Comparison of ENCODE assay signal across 9 cellular contexts in genomic region chr15:69478259-69478687, GRCh38.
A peak's percentile ranks its signal among the peaks of the same experiment; 100 is the strongest.
DNase-seq lines count a peak whose midpoint lies in the region; TF ChIP-seq lines count a peak whose summit lies in the region.
"Had no signal": no experiment of that assay in that cellular context is flagged by ENCODE, and none has a peak within 500 bp of the region (broad histone marks: within the 10 kb centered on the region; RNA-seq: fewer than 3 reads in every experiment).

No MANE protein-coding gene starts in this region.

- no peaks in the 10 kb centered on the region for H3K9me2 ChIP-seq in Loucy (replicated peaks; ENCODE audit: low read depth, low read length)

- H3K36me3 ChIP-seq in Loucy (ENCODE audit: insufficient read depth, low read length): no peaks in the 10 kb centered on the region

- no peak overlapping the region for H3K4me3 ChIP-seq in Loucy (ENCODE audit: low read length, poor library complexity, severe bottlenecking)
- H3K4me3 ChIP-seq in astrocyte of the spinal cord (ENCODE audit: low read depth, low read length): no peak overlapping the region
- H3K4me3 ChIP-seq: skin epidermis had no signal

- no peak overlapping the region for H2AFZ ChIP-seq in Loucy (ENCODE audit: low read length)

- no peaks in the 10 kb centered on the region for H3K79me2 ChIP-seq in Loucy (ENCODE audit: insufficient read depth, low read length)

- H3K27me3 ChIP-seq in Loucy (ENCODE audit: insufficient read depth, low read length, poor library complexity, severe bottlenecking): no peaks in the 10 kb centered on the region

- no peak overlapping the region for H3K9ac ChIP-seq in Loucy (ENCODE audit: low read depth, low read length, poor library complexity, severe bottlenecking)

- H3F3A ChIP-seq in Loucy (ENCODE audit: low read depth): no peaks in the 10 kb centered on the region

- in situ Hi-C loops in astrocyte of the spinal cord (cut with HindIII; ENCODE audit: low sequenced_read_pairs): no loop called here

- CTCF ChIA-PET in RWPE1 (lab: Yijun Ruan, JAX): interaction anchor here (0.6 to 1.3 kb wide), 8 partner anchors 9 to 1010 kb away, joined by 3 to 5 read pairs (median 3); no protein-coding TSS in a partner anchor

- H3K4me1 ChIP-seq in Loucy (ENCODE audit: insufficient read depth, low read length, poor library complexity, severe bottlenecking): peaks cover 5% of the 10 kb centered on the region

- no peak overlapping the region for H3K27ac ChIP-seq in RWPE1
- H3K27ac ChIP-seq: skin epidermis had no signal

- no peaks in the 10 kb centered on the region; the same call in 1 of the 2 replicates for H3K9me3 ChIP-seq in Loucy (ENCODE audit: insufficient read depth, low read depth, low read length)

- H4K20me1 ChIP-seq in Loucy (ENCODE audit: insufficient read depth, low read length, poor library complexity, severe bottlenecking): no peaks in the 10 kb centered on the region

- TF ChIP-seq CTCF in Loucy (conservative IDR thresholded peaks at IDR 0.05; ENCODE audit: low read length) (peak; percentile 96), RWPE1 (conservative IDR thresholded peaks at IDR 0.05; ENCODE audit: low read depth) (peak; percentile 95), astrocyte of the spinal cord (IDR thresholded peaks at IDR 0.05; ENCODE audit: low read depth, low read length) (peak; percentile 94)

- H3K4me2 ChIP-seq in Loucy (ENCODE audit: low read depth, low read length, poor library complexity, severe bottlenecking): no peak overlapping the region

- DNase-seq in DMS79 (lab: John Stamatoyannopoulos, UW): peak; percentile 39
- peak; percentile 40 for DNase-seq in RWPE1 (ENCODE audit: low spot score)
- peak; percentile 56 for DNase-seq in astrocyte of the spinal cord (ENCODE audit: low read depth, low spot score)
- peak; percentile 52 for DNase-seq in iris pigment epithelial cell (ENCODE audit: low read depth)
- DNase-seq in stimulated activated CD4-positive, alpha-beta T cell treated with anti-CD3 and anti-CD28 coated beads, Interleukin-2, amount 100 ng/mL, for 48 hours: peak; percentile 52 to 59
- DNase-seq in RKO (ENCODE audit: low spot score): no peak
- no peak for DNase-seq in HPDE6-E6E7 (ENCODE audit: extremely low spot score)

- POLR2A ChIA-PET in RWPE1 (lab: Yijun Ruan, JAX; ENCODE audit: low non-redundant PET): no interaction called here

Comparison
In these comparisons a context has a peak if more than half of its experiments do, and no peak if none do; other contexts are left out.
1. DNase-seq: peak in DMS79 (single experiment), RWPE1 (single experiment), astrocyte of the spinal cord (single experiment), iris pigment epithelial cell (single experiment) and stimulated activated CD4-positive, alpha-beta T cell treated with anti-CD3 and anti-CD28 coated beads, Interleukin-2, amount 100 ng/mL, for 48 hours (2 of 2); none in RKO (single experiment) and HPDE6-E6E7 (single experiment).
2. Peak in every context shown above with its lines, with median percentiles within 50 percentile points of each other: CTCF ChIP-seq.